Comparison of ENCODE assay signal across 1 cellular context in genomic region chr2:164773635-164774034, GRCh38.
TF ChIP-seq lines count a peak whose summit lies in the region.

No MANE protein-coding gene starts in this region.

TF ChIP-seq in WTC11, 78 proteins besides CTCF, POLR2A, EP300 and RAD21 (continued from another document):
- TF ChIP-seq FOXP4 (CRISPR knock-in tag; IDR thresholded peaks at IDR 0.05) (no peak), ATF1 (CRISPR knock-in tag; IDR thresholded peaks at IDR 0.05) (no peak)
